In the genomic region with DNA sequence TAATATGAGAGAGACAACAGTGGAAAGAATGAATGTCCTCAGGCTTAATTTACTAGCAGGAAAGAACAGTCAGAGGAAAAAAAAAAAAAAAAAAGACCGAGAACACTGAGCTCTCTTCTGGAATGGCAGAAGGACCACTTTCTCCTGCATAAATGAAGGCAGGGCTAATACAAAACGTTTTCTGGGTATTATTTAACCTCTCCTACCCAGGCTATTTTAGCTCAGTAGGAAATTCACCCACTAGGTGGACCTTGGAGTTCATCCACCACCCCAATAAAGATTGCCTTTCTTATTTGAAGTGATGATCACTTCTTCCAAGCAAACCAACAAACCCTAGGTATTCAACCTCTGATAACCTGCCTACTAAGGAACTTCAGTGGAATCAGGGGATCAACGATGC, we compare ENCODE assay signal across 14 cellular contexts. TPM values are rescaled to one million over a fixed set of nuclear protein-coding genes. Genes with fewer than 3 reads are reported as not detected.
DNase-seq lines count a peak whose midpoint lies in the region; ATAC-seq and TF ChIP-seq lines count a peak whose summit lies in the region.
"Had no signal": no experiment of that assay in that cellular context is flagged by ENCODE, and none has a peak within 500 bp of the region (broad histone marks: within the 10 kb centered on the region; RNA-seq: fewer than 3 reads in every experiment).

No MANE protein-coding gene starts in this region.

- CTCF ChIA-PET in naive thymus-derived CD4-positive, alpha-beta T cell (lab: Charles Lee): interaction anchor here (1.1 kb wide), 1 partner anchor 780 kb away, joined by 5 read pairs; no protein-coding TSS in a partner anchor

- TF ChIP-seq POLR2A in body of pancreas (IDR thresholded peaks at IDR 0.05): no peak

- H3K27ac Mint-ChIP-seq in naive thymus-derived CD4-positive, alpha-beta T cell: peak overlapping the region in 5 of 9 donors; percentile 36 to 97 (median 86)

- H3K4me1 ChIP-seq in body of pancreas (peaks cover 20% of the 10 kb centered on the region), upper lobe of right lung (peaks cover 10% of the 10 kb centered on the region)
- H3K4me1 ChIP-seq in naive thymus-derived CD4-positive, alpha-beta T cell (ENCODE audit: control insufficient read depth in 2 of 2, insufficient read depth in 2 of 2, low read length in 2 of 2): peaks cover 0 to 4% of the 10 kb centered on the region in 2 donors

- POLR2A ChIA-PET in naive thymus-derived CD4-positive, alpha-beta T cell (lab: Charles Lee): interaction anchor here (0.6 to 2.7 kb wide), 5 partner anchors 19 to 1228 kb away, joined by 3 to 17 read pairs (median 5); a partner anchor contains a TSS

- H3K9me3 Mint-ChIP-seq in naive thymus-derived CD4-positive, alpha-beta T cell: no peaks in the 10 kb centered on the region

- H3K4me3 Mint-ChIP-seq in naive thymus-derived CD4-positive, alpha-beta T cell: peak overlapping the region; percentile 68 to 98 (median 96)

- intact Hi-C loops in body of pancreas (cut with DNase I) (no loop called here), upper lobe of right lung (cut with DNase I) (no loop called here)
- intact Hi-C loops in naive thymus-derived CD4-positive, alpha-beta T cell (cut with micrococcal nuclease): loop anchor here (2.0 to 10.0 kb wide), 7 partner anchors 57 to 1549 kb away; a partner anchor contains a TSS

- H3K4me1 Mint-ChIP-seq in naive thymus-derived CD4-positive, alpha-beta T cell: peaks cover 15 to 31% (median 21%) of the 10 kb centered on the region in 7 donors

- ATAC-seq in body of pancreas (no peak), HG02840 (IDR thresholded peaks at IDR 0.05; ENCODE audit: low FRiP score, unreplicated experiment) (no peak), upper lobe of right lung (no peak)
- ATAC-seq in naive thymus-derived CD4-positive, alpha-beta T cell: no peak

- peak; percentile 6 for TF ChIP-seq CTCF in AG09309 (IDR thresholded peaks at IDR 0.05; ENCODE audit: control insufficient read depth, insufficient read depth, low read depth, low read length, missing control alignments)
- peak; percentile 17; the same call in 1 of the 3 replicates for TF ChIP-seq CTCF in GM12872 (IDR thresholded peaks at IDR 0.05; ENCODE audit: insufficient read depth, low read depth, low read length)
- peak in 1 of 7 experiments; percentile 1 for TF ChIP-seq CTCF in body of pancreas (IDR thresholded peaks at IDR 0.05)
- TF ChIP-seq CTCF in upper lobe of right lung (IDR thresholded peaks at IDR 0.05): no peak

- 33 to 49% methylated on average over 3 of the region's 3 CpGs for WGBS in body of pancreas, 2 donors

- H3K27me3 ChIP-seq in body of pancreas: no peaks in the 10 kb centered on the region
- H3K27me3 ChIP-seq in naive thymus-derived CD4-positive, alpha-beta T cell (ENCODE audit: control insufficient read depth in 2 of 2, insufficient read depth in 2 of 2, low read length in 2 of 2): no peaks in the 10 kb centered on the region
- no peaks in the 10 kb centered on the region for H3K27me3 ChIP-seq in upper lobe of right lung
- H3K27me3 ChIP-seq: pancreas had no signal

- H3K36me3 Mint-ChIP-seq in naive thymus-derived CD4-positive, alpha-beta T cell: peaks cover 0 to 4% (median 0%) of the 10 kb centered on the region in 5 donors

- no peaks in the 10 kb centered on the region for H3K9me3 ChIP-seq in body of pancreas
- H3K9me3 ChIP-seq in naive thymus-derived CD4-positive, alpha-beta T cell (ENCODE audit: control insufficient read depth in 2 of 3, low read length in 3 of 3): no peaks in the 10 kb centered on the region
- no peaks in the 10 kb centered on the region for H3K9me3 ChIP-seq in upper lobe of right lung
- H3K9me3 ChIP-seq: pancreas had no signal

- H3K36me3 ChIP-seq in body of pancreas (replicated peaks in 1 of 2; ENCODE audit: insufficient read depth in 1 of 2, low read depth in 2 of 2) (no peaks in the 10 kb centered on the region), upper lobe of right lung (no peaks in the 10 kb centered on the region)
- H3K36me3 ChIP-seq in naive thymus-derived CD4-positive, alpha-beta T cell (ENCODE audit: control insufficient read depth in 2 of 3, insufficient read depth in 3 of 3, low read length in 3 of 3): no peaks in the 10 kb centered on the region
- H3K36me3 ChIP-seq: pancreas had no signal

- H3K27ac ChIP-seq in body of pancreas (peak overlapping the region in 3 of 4 donors; percentile 91 to 97 (median 93)), upper lobe of right lung (no peak overlapping the region)
- no peak overlapping the region for H3K27ac ChIP-seq in naive thymus-derived CD4-positive, alpha-beta T cell (ENCODE audit: low read depth, low read length)

- no peak for DNase-seq in AG09309 (ENCODE audit: low read depth)
- no peak for DNase-seq in body of pancreas
- no peak for DNase-seq in naive thymus-derived CD4-positive, alpha-beta T cell
- no peak for DNase-seq in upper lobe of right lung
- DNase-seq in A172 (ENCODE audit: low spot score): no peak
- no peak for DNase-seq in NCI-H1417 (lab: John Stamatoyannopoulos, UW)
- DNase-seq: activated CD4-positive, alpha-beta T cell treated with anti-CD3 and anti-CD28 coated beads, Interleukin-2, amount 50 U/mL, for 1 hour; left ventricle myocardium superior; NCI-H2081; pancreas; stimulated activated CD4-positive, alpha-beta T cell treated with anti-CD3 and anti-CD28 coated beads, Interleukin-4, amount 100 ng/mL, for 1 hour had no signal

- H3K27me3 Mint-ChIP-seq in naive thymus-derived CD4-positive, alpha-beta T cell: peaks cover 0 to 64% (median 24%) of the 10 kb centered on the region in 5 donors

- no peak overlapping the region for H3K4me3 ChIP-seq in AG09309 (ENCODE audit: control insufficient read depth, low read depth, low read length)
- no peak overlapping the region for H3K4me3 ChIP-seq in body of pancreas
- H3K4me3 ChIP-seq in naive thymus-derived CD4-positive, alpha-beta T cell (ENCODE audit: low read length): no peak overlapping the region
- H3K4me3 ChIP-seq in upper lobe of right lung: no peak overlapping the region

RNA-seq across cellular contexts. Expression of a gene that starts 3.7 kb away (rescaled TPM):
- 10 to 100 TPM; 83.5 to 87.3 TPM for total RNA-seq in body of pancreas
- 10 to 100 TPM in 1 of 5 experiments, 1 to 10 TPM in 3, under 1 TPM in 1; 0.60 to 13.0 (median 6.1) TPM for total RNA-seq in naive thymus-derived CD4-positive, alpha-beta T cell
- polyA plus RNA-seq in naive thymus-derived CD4-positive, alpha-beta T cell: 1 to 10 TPM in 1 of 2 donors, not detected in 1; 2.4 TPM
- 24.1 TPM for total RNA-seq in upper lobe of right lung
- total RNA-seq in A172 (2014; rRNA removed; shearing (Covaris generic)): 8.7 and 12.7 TPM in 2 replicates
- polyA plus RNA-seq: CD14-positive monocyte had no signal

Comparison
In these comparisons a context has a peak if more than half of its experiments do, and no peak if none do; other contexts are left out.
1. H3K27ac ChIP-seq: peak in body of pancreas (3 of 4); none in naive thymus-derived CD4-positive, alpha-beta T cell (single experiment) and upper lobe of right lung (single experiment).
2. intact Hi-C loops: an anchor here in naive thymus-derived CD4-positive, alpha-beta T cell (2.0 to 10.0 kb wide); none called in body of pancreas and upper lobe of right lung.